Comparison of ENCODE assay signal across 8 cellular contexts in the genomic region with DNA sequence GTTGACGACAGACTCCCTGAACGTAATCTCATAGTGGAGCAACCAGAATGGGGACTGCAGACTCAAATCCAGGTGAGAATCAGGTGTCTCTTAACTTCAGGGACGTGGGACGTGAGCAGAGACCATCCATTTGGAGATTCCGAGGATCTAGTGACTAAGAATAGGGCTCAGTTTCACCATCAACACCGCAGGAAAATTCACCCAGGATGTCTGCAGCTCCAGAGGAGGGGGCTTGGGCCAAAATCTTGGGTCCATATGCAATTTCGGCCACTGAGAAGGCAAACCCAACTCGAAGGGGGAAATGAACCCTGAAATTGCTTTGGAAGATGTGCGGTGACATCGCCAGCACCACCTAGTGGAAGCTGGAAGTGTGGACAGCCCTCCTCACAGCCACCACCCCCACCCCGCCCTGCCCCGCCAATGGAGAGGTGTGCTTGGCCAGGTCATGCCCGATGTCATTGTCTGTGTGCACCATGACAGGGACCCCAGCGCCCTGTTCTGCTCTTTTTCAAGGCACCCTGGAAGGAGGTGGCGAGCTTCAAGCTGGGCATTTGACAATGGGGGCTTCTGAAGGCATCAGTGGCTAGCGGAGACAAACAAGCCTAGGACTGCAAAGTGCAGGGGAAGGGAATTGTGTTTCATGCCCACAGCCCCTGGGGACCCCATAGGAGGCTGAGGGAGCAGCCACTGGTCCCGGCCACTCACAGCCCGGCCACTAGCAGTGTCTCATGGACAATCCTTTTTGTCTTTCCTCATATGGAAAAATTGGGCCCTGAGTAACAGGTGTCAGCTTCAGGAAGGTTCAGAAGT. TPM values are rescaled to one million over a fixed set of nuclear protein-coding genes. Genes with fewer than 3 reads are reported as not detected.
DNase-seq lines count a peak whose midpoint lies in the region; ATAC-seq and TF ChIP-seq lines count a peak whose summit lies in the region.

No MANE protein-coding gene starts in this region.

- H3K9ac ChIP-seq in mammary epithelial cell (ENCODE audit: insufficient read depth, low read length): no peak overlapping the region

- TF ChIP-seq CTCF in WI38 (IDR thresholded peaks at IDR 0.05; ENCODE audit: low read depth, low read length): peak; percentile 63
- TF ChIP-seq CTCF in mammary epithelial cell (conservative IDR thresholded peaks at IDR 0.05 in 1 of 2, IDR thresholded peaks at IDR 0.05 in 1 of 2; ENCODE audit: extremely low read depth in 1 of 2, insufficient read depth in 1 of 2, low read depth in 1 of 2, low read length in 2 of 2): peak; percentile 57 to 75

- H3K79me2 ChIP-seq in mammary epithelial cell (ENCODE audit: insufficient read depth, low read length): peaks cover 3% of the 10 kb centered on the region

- no peak overlapping the region for H3K4me2 ChIP-seq in mammary epithelial cell (ENCODE audit: insufficient read depth, low read depth, low read length)

- peaks cover 21% of the 10 kb centered on the region for H3K36me3 ChIP-seq in mammary epithelial cell (ENCODE audit: insufficient read depth, low read length)

- no peak overlapping the region for H3K27ac ChIP-seq in mammary epithelial cell (ENCODE audit: insufficient read depth, low read depth, low read length)

- no peaks in the 10 kb centered on the region for H3K4me1 ChIP-seq in mammary epithelial cell (ENCODE audit: insufficient read depth, low read length)

- ATAC-seq in HG03175 (IDR thresholded peaks at IDR 0.05; ENCODE audit: unreplicated experiment) (no peak), HG03469 (IDR thresholded peaks at IDR 0.05; ENCODE audit: unreplicated experiment) (no peak)

- in situ Hi-C loops in mammary epithelial cell (cut with MboI; ENCODE audit: low sequenced_read_pairs in 2 of 2): no loop called here

- peak; percentile 32 for DNase-seq in GDM1 (lab: John Stamatoyannopoulos, UW)
- peak; percentile 47 to 61 for DNase-seq in Kasumi-1 (lab: John Stamatoyannopoulos, UW)
- DNase-seq in mammary epithelial cell: peak; percentile 39
- peak; percentile 54 for DNase-seq in kidney glomerular epithelial cell (lab: John Stamatoyannopoulos, UW)
- peak; percentile 59 to 61 for DNase-seq in stimulated activated CD4-positive, alpha-beta T cell treated with anti-CD3 and anti-CD28 coated beads, Interleukin-4, amount 100 ng/mL, for 48 hours (ENCODE audit: low read depth in 2 of 2)

- intact Hi-C loops in mammary epithelial cell (cut with micrococcal nuclease): loop anchor here (1.0 to 5.0 kb wide), 2 partner anchors 40 to 82 kb away; a partner anchor contains a TSS

- H3K9me3 ChIP-seq in mammary epithelial cell (replicated peaks; ENCODE audit: insufficient read depth, low read length): no peaks in the 10 kb centered on the region

- CTCF ChIA-PET in mammary epithelial cell (lab: Charles Lee; ENCODE audit: low non-redundant PET): interaction anchor here (0.8 kb wide), 1 partner anchor 39 kb away, joined by 3 read pairs; a partner anchor contains a TSS

- dilution Hi-C loops in mammary epithelial cell (cut with HindIII; ENCODE audit: low sequenced_read_pairs): no loop called here

- H4K20me1 ChIP-seq in mammary epithelial cell (ENCODE audit: insufficient read depth, low read length): peaks cover 2% of the 10 kb centered on the region

- H3K27me3 ChIP-seq in mammary epithelial cell (ENCODE audit: insufficient read depth, low read length): no peaks in the 10 kb centered on the region

- BruUV-seq in mammary epithelial cell (replicated peaks; lab: Mats Ljungman, UMichigan): no TSS peak

- no peak overlapping the region for H2AFZ ChIP-seq in mammary epithelial cell (ENCODE audit: low read depth, low read length)

- WGBS in mammary epithelial cell (ENCODE audit: low coverage, missing lambda C conversion rate): 62% methylated on average over 12 of the region's 18 CpGs

- H3K4me3 ChIP-seq in WI38 (ENCODE audit: low read depth, low read length): no peak overlapping the region
- no peak overlapping the region for H3K4me3 ChIP-seq in mammary epithelial cell (replicated peaks in 1 of 3; ENCODE audit: insufficient read depth in 1 of 3, low read depth in 2 of 3, low read length in 3 of 3)

RNA-seq across cellular contexts. Expression of a gene that starts 24.8 kb away (rescaled TPM):
- 1 to 10 TPM in 1 of 2 donors, under 1 TPM in 1; 0.26 to 1.2 TPM for total RNA-seq in mammary epithelial cell
- polyA plus RNA-seq in mammary epithelial cell: 0.34 TPM
- polyA minus RNA-seq in mammary epithelial cell: not detected

RNA-seq across cellular contexts. Expression of a gene that starts 38.4 kb away (rescaled TPM):
- 10 to 100 TPM; 16.8 to 24.3 TPM for total RNA-seq in mammary epithelial cell
- polyA plus RNA-seq in mammary epithelial cell: 9.5 TPM
- polyA minus RNA-seq in mammary epithelial cell: 36.0 TPM
